Comparison of ENCODE assay signal across 12 cellular contexts in genomic region chr1:48610628-48611542, GRCh38.
A peak's percentile ranks its signal among the peaks of the same experiment; 100 is the strongest.
DNase-seq lines count a peak whose midpoint lies in the region; ATAC-seq and TF ChIP-seq lines count a peak whose summit lies in the region.
"Had no signal": no experiment of that assay in that cellular context is flagged by ENCODE, and none has a peak within 500 bp of the region (broad histone marks: within the 10 kb centered on the region; RNA-seq: fewer than 3 reads in every experiment).

No MANE protein-coding gene starts in this region.

- H3K36me3 ChIP-seq in neuron (ENCODE audit: insufficient read depth, low read length) (no peaks in the 10 kb centered on the region), OCI-LY7 (ENCODE audit: insufficient read depth, low read length) (no peaks in the 10 kb centered on the region)
- H3K36me3 ChIP-seq: vagina had no signal

- no peaks in the 10 kb centered on the region for H3K79me2 ChIP-seq in OCI-LY7 (ENCODE audit: insufficient read depth, low read depth, low read length)

- H3K27ac ChIP-seq in OCI-LY7 (ENCODE audit: low read depth, low read length, poor library complexity, severe bottlenecking) = no peak overlapping the region
- H3K27ac ChIP-seq: body of pancreas, vagina had no signal

- peak overlapping the region; percentile 1 for H3K4me3 ChIP-seq in neuron (ENCODE audit: low read length)
- H3K4me3 ChIP-seq in OCI-LY7 (ENCODE audit: low read depth, low read length, poor library complexity, severe bottlenecking) = no peak overlapping the region
- H3K4me3 ChIP-seq: body of pancreas, vagina had no signal

- H3K9me3 ChIP-seq in neuron (ENCODE audit: low read length) (no peaks in the 10 kb centered on the region), OCI-LY7 (ENCODE audit: low read length) (no peaks in the 10 kb centered on the region)
- H3K9me3 ChIP-seq: body of pancreas, vagina had no signal

- intact Hi-C loops in OCI-LY7 (cut with micrococcal nuclease; ENCODE audit: unreplicated experiment) = no loop called here

- POLR2A ChIA-PET in OCI-LY7 (lab: Charles Lee) = interaction anchor here (0.7 kb wide), 1 partner anchor 21 kb away, joined by 3 read pairs; no protein-coding TSS in a partner anchor

- CTCF ChIA-PET in OCI-LY7 (lab: Charles Lee; ENCODE audit: unreplicated experiment) = no interaction called here

- no peak overlapping the region for H3K4me2 ChIP-seq in OCI-LY7 (ENCODE audit: low read length)

- H3K9me2 ChIP-seq in OCI-LY7 (ENCODE audit: insufficient read depth, low read length) = no peaks in the 10 kb centered on the region

- H3K27me3 ChIP-seq in neuron (ENCODE audit: insufficient read depth, low read length) = no peaks in the 10 kb centered on the region
- H3K27me3 ChIP-seq: body of pancreas, vagina had no signal

- ATAC-seq in HG03460 (IDR thresholded peaks at IDR 0.05; ENCODE audit: unreplicated experiment) (no peak), HG03139 (IDR thresholded peaks at IDR 0.05; ENCODE audit: unreplicated experiment) (no peak)
- ATAC-seq: body of pancreas, T-cell had no signal

- H2AFZ ChIP-seq in neuron (ENCODE audit: low read depth, low read length) (peak overlapping the region; percentile 24), OCI-LY7 (ENCODE audit: low read length) (no peak overlapping the region)

- BruUV-seq in OCI-LY7 (replicated peaks; lab: Mats Ljungman, UMichigan) = no TSS peak

- DNase-seq in DMS153 (lab: John Stamatoyannopoulos, UW) (peak; percentile 73), NCI-H510A treated with DMSO at 0.1 percent for 48 hours (lab: John Stamatoyannopoulos, UW) (peak; percentile 10), globus pallidus (ENCODE audit: low spot score) (peak; percentile 74), OCI-LY7 (ENCODE audit: low spot score) (no peak), HT-29 (ENCODE audit: low spot score) (no peak)
- DNase-seq: NCI-H187, T-cell had no signal

- H3K4me1 ChIP-seq in neuron (ENCODE audit: insufficient read depth, low read length) (peaks cover 19% of the 10 kb centered on the region), OCI-LY7 (ENCODE audit: insufficient read depth, low read length, poor library complexity, severe bottlenecking) (no peaks in the 10 kb centered on the region)
- H3K4me1 ChIP-seq: body of pancreas had no signal

- no peak for TF ChIP-seq CTCF in OCI-LY7 (conservative IDR thresholded peaks at IDR 0.05; ENCODE audit: low read length)

- no peaks in the 10 kb centered on the region for H4K20me1 ChIP-seq in OCI-LY7 (ENCODE audit: insufficient read depth, low read length)

Comparison
In these comparisons a context has a peak if more than half of its experiments do, and no peak if none do; other contexts are left out.
1. DNase-seq: peak in DMS153 (single experiment), NCI-H510A treated with DMSO at 0.1 percent for 48 hours (single experiment) and globus pallidus (single experiment); none in OCI-LY7 (single experiment) and HT-29 (single experiment).